31 cellular contexts compared by ENCODE assay signal in the genomic region with DNA sequence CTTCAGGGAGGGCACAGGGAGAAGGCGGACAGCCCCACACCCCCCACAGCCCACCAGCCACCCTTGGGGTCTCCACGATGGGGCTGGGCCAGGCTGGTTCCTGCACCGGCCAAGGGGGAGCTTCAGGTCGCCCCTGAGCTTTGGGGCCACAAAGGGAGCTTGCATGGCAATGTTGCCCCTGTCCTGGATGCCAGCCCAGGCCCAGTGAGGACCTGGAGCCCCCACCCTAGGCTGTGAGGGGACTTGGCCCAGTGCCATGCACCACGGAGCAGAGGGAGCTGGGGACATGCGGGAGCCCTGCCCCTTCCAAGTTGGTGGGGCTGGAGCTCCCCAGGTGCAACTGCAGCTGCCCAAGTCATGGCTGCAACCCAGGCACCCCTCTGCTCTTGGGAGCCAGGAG. TPM values are rescaled to one million over a fixed set of nuclear protein-coding genes. Genes with fewer than 3 reads are reported as not detected.
"Had no signal": no experiment of that assay in that cellular context is flagged by ENCODE, and none has a peak within 500 bp of the region (broad histone marks: within the 10 kb centered on the region; RNA-seq: fewer than 3 reads in every experiment).

No MANE protein-coding gene starts in this region.

- H3K27ac ChIP-seq: brain microvascular endothelial cell, gastroesophageal sphincter, neutrophil, pancreas, prostate gland, thoracic aorta, uterus had no signal

- DNase-seq: activated CD4-positive, alpha-beta memory T cell treated with anti-CD3 and anti-CD28 coated beads, Interleukin-2, amount 10 ng/mL, durations not matched to agents 7 days and 5 days; activated CD4-positive, alpha-beta T cell treated with anti-CD3 and anti-CD28 coated beads for 1 hour; activated CD4-positive, alpha-beta T cell treated with anti-CD3 and anti-CD28 coated beads, Interleukin-2, amount 10 ng/mL, durations not matched to agents 7 days and 5 days; activated CD8-positive, alpha-beta memory T cell treated with anti-CD3 and anti-CD28 coated beads, Interleukin-2, amount 50 U/mL, for 48 hours; activated gamma-delta T cell; activated naive CD4-positive, alpha-beta T cell treated with anti-CD3 and anti-CD28 coated beads, Interleukin-2, amount 10 ng/mL, durations not matched to agents 7 days and 5 days; activated naive CD8-positive, alpha-beta T cell treated with anti-CD3 and anti-CD28 coated beads, Interleukin-2, amount 10 ng/mL, durations not matched to agents 7 days and 5 days; activated T-cell treated with anti-CD3 and anti-CD28 coated beads, Interleukin-2, amount 50 U/mL, for 24 hours; brain microvascular endothelial cell; caudate nucleus; cortex of kidney; effector memory CD8-positive, alpha-beta T cell; erythroblast; hypothalamus; immature natural killer cell; mucosa of descending colon; retina; stimulated activated naive CD4-positive, alpha-beta T cell treated with Interleukin-2 at 50 U/mL for 16 hours; T-helper 9 cell; trophoblast cell; uterus had no signal

- ATAC-seq: effector memory CD8-positive, alpha-beta T cell; gastroesophageal sphincter; left lobe of liver; pancreas had no signal

- H3K4me1 ChIP-seq: gastroesophageal sphincter, pancreas, prostate gland, uterus had no signal

- H3K9me3 ChIP-seq: gastroesophageal sphincter, mucosa of descending colon, neutrophil, pancreas, prostate gland, thoracic aorta, uterus had no signal

- H3K4me3 ChIP-seq: gastroesophageal sphincter, mucosa of descending colon, pancreas, prostate gland, thoracic aorta, uterus had no signal

- H3K36me3 ChIP-seq: brain microvascular endothelial cell, neutrophil, pancreas, prostate gland, thoracic aorta, uterus had no signal

- H3K27me3 ChIP-seq: brain microvascular endothelial cell, gastroesophageal sphincter, neutrophil, pancreas, uterus had no signal

RNA-seq across cellular contexts. Expression of a gene that starts 50.5 kb away (rescaled TPM):
- total RNA-seq: activated CD4-positive, alpha-beta memory T cell treated with anti-CD3 and anti-CD28 coated beads, Interleukin-2, amount 10 ng/mL, durations not matched to agents 7 days and 5 days; activated CD4-positive, alpha-beta T cell treated with anti-CD3 and anti-CD28 coated beads, Interleukin-2, amount 10 ng/mL, durations not matched to agents 7 days and 5 days; activated naive CD8-positive, alpha-beta T cell treated with anti-CD3 and anti-CD28 coated beads, Interleukin-2, amount 10 ng/mL, durations not matched to agents 7 days and 5 days; astrocyte; chondrocyte; gastroesophageal sphincter; left lobe of liver; lung microvascular endothelial cell; mesenteric fat pad; prostate gland; thoracic aorta had no signal
- polyA plus RNA-seq: immature natural killer cell had no signal
